Comparison of ENCODE assay signal across 24 cellular contexts in genomic region chr7:5295039-5296014, GRCh38. TPM values are rescaled to one million over a fixed set of nuclear protein-coding genes. Genes with fewer than 3 reads are reported as not detected.
DNase-seq lines count a peak whose midpoint lies in the region; ATAC-seq lines count a peak whose summit lies in the region.
"Had no signal": no experiment of that assay in that cellular context is flagged by ENCODE, and none has a peak within 500 bp of the region (broad histone marks: within the 10 kb centered on the region; RNA-seq: fewer than 3 reads in every experiment).

No MANE protein-coding gene starts in this region.

- peaks cover 0 to 9% (median 9%) of the 10 kb centered on the region in 3 donors for H3K9me3 Mint-ChIP-seq in T-cell

- no peaks in the 10 kb centered on the region for H3K36me3 Mint-ChIP-seq in T-cell
- H3K36me3 Mint-ChIP-seq: CD4-positive, CD25-positive, alpha-beta regulatory T cell had no signal

- peaks cover 0 to 2% (median 0%) of the 10 kb centered on the region in 3 experiments for H3K27me3 ChIP-seq in neuronal stem cell (ENCODE audit: control insufficient read depth in 3 of 3, insufficient read depth in 3 of 3, low read depth in 1 of 3, low read length in 3 of 3)
- H3K27me3 ChIP-seq: right atrium auricular region had no signal

- H3K4me2 ChIP-seq in neuronal stem cell (ENCODE audit: insufficient read depth, low read length, poor library complexity, severe bottlenecking): peak overlapping the region; percentile 66

- no peak overlapping the region for H4K91ac ChIP-seq in neuronal stem cell (ENCODE audit: low read depth, low read length, poor library complexity)

- CTCF ChIA-PET in T-cell (lab: Charles Lee): no interaction called here

- no peak overlapping the region for H3K4ac ChIP-seq in neuronal stem cell (ENCODE audit: low read length)

- H2AFZ ChIP-seq in neuronal stem cell (ENCODE audit: low read length): no peak overlapping the region

- H4K8ac ChIP-seq in neuronal stem cell (ENCODE audit: low read depth, low read length): no peak overlapping the region

- WGBS in neuronal stem cell (ENCODE audit: extremely low coverage in 2 of 2, insufficient read length in 2 of 2, insufficient replicate concordance in 1 of 2), 2 donors: no CpG with 5 or more reads among the region's 33 CpGs

- DNase-seq in T-cell (no peak), neuronal stem cell (ENCODE audit: low spot score) (no peak), ureter (ENCODE audit: low spot score) (no peak), sciatic nerve (ENCODE audit: low spot score) (no peak), DMS79 treated with DMSO at 0.1 percent for 48 hours (lab: John Stamatoyannopoulos, UW) (no peak)
- DNase-seq: activated CD4-positive, alpha-beta T cell treated with anti-CD3 and anti-CD28 coated beads, Interleukin-2, amount 50 U/mL, for 4 hours; activated CD8-positive, alpha-beta memory T cell treated with anti-CD3 and anti-CD28 coated beads, Interleukin-2, amount 50 U/mL, for 48 hours; activated gamma-delta T cell treated with Interleukin-2 at 50 U/mL for 16 hours; cerebellar nuclear complex; DMS53; effector CD8-positive, alpha-beta T cell; esophagus squamous epithelium; left ventricle myocardium superior; NCI-H187 treated with DMSO at 0.1 percent for 48 hours; NCI-H226; occipital lobe; OCI-M1; SHP77 had no signal

- peak overlapping the region; percentile 18 for H2BK5ac ChIP-seq in neuronal stem cell (ENCODE audit: low read length)

- no peak overlapping the region for H3K27ac ChIP-seq in neuronal stem cell (replicated peaks; ENCODE audit: low read length)
- H3K27ac ChIP-seq: esophagus squamous epithelium, right atrium auricular region, suprapubic skin had no signal

- peak overlapping the region; percentile 86 for H2AK5ac ChIP-seq in neuronal stem cell (ENCODE audit: low read depth, low read length)

- peak overlapping the region; percentile 37 for H2BK15ac ChIP-seq in neuronal stem cell (ENCODE audit: low read length)

- no peak overlapping the region for H3K27ac Mint-ChIP-seq in T-cell

- H3K23ac ChIP-seq in neuronal stem cell (ENCODE audit: low read depth, low read length, poor library complexity): no peak overlapping the region

- H3K9ac ChIP-seq in ES-I3 (ENCODE audit: low read depth, low read length) (peak overlapping the region; percentile 70), neuronal stem cell (ENCODE audit: low read depth, low read length, poor library complexity) (peak overlapping the region; percentile 78)

- H3K4me1 Mint-ChIP-seq in T-cell: peaks cover 10 to 19% (median 11%) of the 10 kb centered on the region in 3 donors

- no peak overlapping the region for H3K14ac ChIP-seq in neuronal stem cell (ENCODE audit: low read length)

- intact Hi-C loops in sciatic nerve (cut with DNase I): no loop called here

- H2BK12ac ChIP-seq in neuronal stem cell (ENCODE audit: low read length): no peak overlapping the region

- peaks cover under 1% of the 10 kb centered on the region for H3K79me1 ChIP-seq in neuronal stem cell (ENCODE audit: low read depth, low read length)

- peaks cover 5% of the 10 kb centered on the region; the same call in 1 of the 2 replicates for H3K4me1 ChIP-seq in ES-I3 (ENCODE audit: insufficient read depth, low read length)
- H3K4me1 ChIP-seq in neuronal stem cell (ENCODE audit: control insufficient read depth in 2 of 2, insufficient read depth in 1 of 2, low read depth in 1 of 2, low read length in 2 of 2): peaks cover 0 to 10% of the 10 kb centered on the region in 2 donors
- H3K4me1 ChIP-seq: HAP-1, right atrium auricular region had no signal

- H3K4me3 ChIP-seq in iPS-11a (ENCODE audit: low read depth, low read length): peak overlapping the region; percentile 38
- H3K4me3 ChIP-seq in neuronal stem cell (ENCODE audit: low read length in 2 of 2): peak overlapping the region in 1 of 2 donors; percentile 77
- H3K4me3 ChIP-seq: esophagus squamous epithelium, HAP-1, right atrium auricular region, suprapubic skin had no signal

- H3K4me3 Mint-ChIP-seq in T-cell: peak overlapping the region in 2 of 3 donors; percentile 37 to 83

- H3K27me3 Mint-ChIP-seq in T-cell: peaks cover 6% of the 10 kb centered on the region in 2 donors

- peak overlapping the region; percentile 44 for H3K18ac ChIP-seq in neuronal stem cell (ENCODE audit: low read length)

- H2BK120ac ChIP-seq in neuronal stem cell (ENCODE audit: low read depth, low read length): no peak overlapping the region

- ATAC-seq in T-cell (replicated peaks in 1 of 4) (no peak), sciatic nerve (no peak)
- ATAC-seq: left ventricle myocardium superior had no signal

- POLR2A ChIA-PET in T-cell (lab: Charles Lee): no interaction called here

- H3K9me3 ChIP-seq in ES-I3 (ENCODE audit: control insufficient read depth, insufficient read depth, low read length): no peaks in the 10 kb centered on the region
- H3K9me3 ChIP-seq in neuronal stem cell (replicated peaks in 1 of 2; ENCODE audit: control insufficient read depth in 2 of 2, insufficient read depth in 1 of 2, low read depth in 1 of 2, low read length in 2 of 2): peaks cover 2 to 6% of the 10 kb centered on the region in 2 donors
- H3K9me3 ChIP-seq: esophagus squamous epithelium, HAP-1, right atrium auricular region, suprapubic skin had no signal

- H3K36me3 ChIP-seq in ES-I3 (ENCODE audit: insufficient read depth, low read length) (no peaks in the 10 kb centered on the region), neuronal stem cell (replicated peaks in 1 of 2; ENCODE audit: control insufficient read depth in 2 of 2, insufficient read depth in 2 of 2, low read length in 2 of 2) (peaks cover 16 to 68% of the 10 kb centered on the region in 2 donors)
- H3K36me3 ChIP-seq: esophagus squamous epithelium, HAP-1, right atrium auricular region, suprapubic skin had no signal

RNA-seq across cellular contexts. Expression of gene SLC29A4, which starts 12.6 kb away (rescaled TPM):
- total RNA-seq in T-cell: under 1 TPM; 0.20 to 0.49 (median 0.32) TPM
- polyA plus RNA-seq in neuronal stem cell (2013, experiment 1 of 2): 29.0 TPM
- 28.9 TPM for polyA plus RNA-seq in neuronal stem cell (2013, experiment 2 of 2)
- 3.7 TPM for total RNA-seq in ureter
- 8.8 TPM for total RNA-seq in sciatic nerve
